Comparison of ENCODE assay signal across 10 cellular contexts in genomic region chr3:113546414-113546893, GRCh38. TPM values are rescaled to one million over a fixed set of nuclear protein-coding genes. Genes with fewer than 3 reads are reported as not detected.
DNase-seq lines count a peak whose midpoint lies in the region; ATAC-seq and TF ChIP-seq lines count a peak whose summit lies in the region.
"Had no signal": no experiment of that assay in that cellular context is flagged by ENCODE, and none has a peak within 500 bp of the region (broad histone marks: within the 10 kb centered on the region; RNA-seq: fewer than 3 reads in every experiment).

No MANE protein-coding gene starts in this region.

- H3K36me3 Mint-ChIP-seq in effector memory CD8-positive, alpha-beta T cell (ENCODE audit: insufficient read depth): peaks cover 34% of the 10 kb centered on the region
- no peaks in the 10 kb centered on the region for H3K36me3 Mint-ChIP-seq in endothelial cell (ENCODE audit: low read depth, unreplicated experiment)

- H3K9me3 Mint-ChIP-seq in effector memory CD8-positive, alpha-beta T cell: no peaks in the 10 kb centered on the region
- no peaks in the 10 kb centered on the region for H3K9me3 Mint-ChIP-seq in endothelial cell (ENCODE audit: unreplicated experiment)

- H3K4me1 Mint-ChIP-seq in effector memory CD8-positive, alpha-beta T cell (ENCODE audit: low read depth in 2 of 2): peaks cover 25 to 65% of the 10 kb centered on the region in 2 donors
- H3K4me1 Mint-ChIP-seq in endothelial cell (ENCODE audit: unreplicated experiment): no peaks in the 10 kb centered on the region

- H3K4me3 ChIP-seq in mucosa of descending colon: no peak overlapping the region
- H3K4me3 ChIP-seq: SK-N-MC, smooth muscle cell, thoracic aorta had no signal

- H3K4me1 ChIP-seq in mucosa of descending colon (ENCODE audit: low read depth): no peaks in the 10 kb centered on the region

- intact Hi-C loops in mucosa of descending colon (cut with DNase I, micrococcal nuclease): no loop called here

- H3K9me3 ChIP-seq in mucosa of descending colon: peaks cover 3% of the 10 kb centered on the region

- H3K27me3 Mint-ChIP-seq in effector memory CD8-positive, alpha-beta T cell: no peaks in the 10 kb centered on the region
- no peaks in the 10 kb centered on the region for H3K27me3 Mint-ChIP-seq in endothelial cell (ENCODE audit: unreplicated experiment)

- ATAC-seq in GM18868 (IDR thresholded peaks at IDR 0.05; ENCODE audit: unreplicated experiment) (peak; percentile 92), GM21528 (IDR thresholded peaks at IDR 0.05; ENCODE audit: low FRiP score, unreplicated experiment) (peak; percentile 86), HG03342 (IDR thresholded peaks at IDR 0.05; ENCODE audit: unreplicated experiment) (peak; percentile 83), mucosa of descending colon (no peak)
- ATAC-seq in effector memory CD8-positive, alpha-beta T cell (replicated peaks): no peak

- DNase-seq in effector memory CD8-positive, alpha-beta T cell: no peak
- DNase-seq in mucosa of descending colon (no peak), endothelial cell (ENCODE audit: low spot score) (no peak)
- no peak for DNase-seq in activated CD4-positive, alpha-beta T cell treated with anti-CD3 and anti-CD28 coated beads for 48 hours

- H3K36me3 ChIP-seq in mucosa of descending colon (ENCODE audit: low read depth): no peaks in the 10 kb centered on the region
- H3K36me3 ChIP-seq: thoracic aorta had no signal

- TF ChIP-seq CTCF in mucosa of descending colon (IDR thresholded peaks at IDR 0.05) (no peak), endothelial cell (IDR thresholded peaks at IDR 0.05; ENCODE audit: unreplicated experiment) (no peak)

- H3K4me3 Mint-ChIP-seq in effector memory CD8-positive, alpha-beta T cell: peak overlapping the region; percentile 15 to 40
- H3K4me3 Mint-ChIP-seq in endothelial cell (ENCODE audit: unreplicated experiment): no peak overlapping the region

- peak overlapping the region; percentile 39 to 75 for H3K27ac Mint-ChIP-seq in effector memory CD8-positive, alpha-beta T cell
- no peak overlapping the region for H3K27ac Mint-ChIP-seq in endothelial cell (ENCODE audit: unreplicated experiment)

RNA-seq across cellular contexts. Expression of gene SIDT1, which starts 14.1 kb away (rescaled TPM):
- 10 to 100 TPM; 22.4 to 61.2 (median 37.0) TPM for total RNA-seq in mucosa of descending colon
- 0.92 TPM for total RNA-seq in endothelial cell (ENCODE audit: unreplicated experiment)
- total RNA-seq: smooth muscle cell had no signal

RNA-seq across cellular contexts. Expression of gene SPICE1, which starts 31.5 kb away (rescaled TPM):
- total RNA-seq in mucosa of descending colon (10 to 100 TPM; 18.7 to 29.6 (median 27.5) TPM), endothelial cell (ENCODE audit: unreplicated experiment) (8.6 TPM)

Comparison
In these comparisons a context has a peak if more than half of its experiments do, and no peak if none do; other contexts are left out.
1. ATAC-seq: peak in GM18868 (single experiment), GM21528 (single experiment) and HG03342 (single experiment); none in effector memory CD8-positive, alpha-beta T cell (single experiment) and mucosa of descending colon (single experiment).
2. RNA of gene SIDT1, which starts 14.1 kb away (total RNA-seq): 22.4 to 61.2 TPM in mucosa of descending colon; 0.92 TPM in endothelial cell (single experiment); every median in the first group is over 10 times any median in the second.